ENCODE assay signal across 11 cellular contexts in the genomic region with DNA sequence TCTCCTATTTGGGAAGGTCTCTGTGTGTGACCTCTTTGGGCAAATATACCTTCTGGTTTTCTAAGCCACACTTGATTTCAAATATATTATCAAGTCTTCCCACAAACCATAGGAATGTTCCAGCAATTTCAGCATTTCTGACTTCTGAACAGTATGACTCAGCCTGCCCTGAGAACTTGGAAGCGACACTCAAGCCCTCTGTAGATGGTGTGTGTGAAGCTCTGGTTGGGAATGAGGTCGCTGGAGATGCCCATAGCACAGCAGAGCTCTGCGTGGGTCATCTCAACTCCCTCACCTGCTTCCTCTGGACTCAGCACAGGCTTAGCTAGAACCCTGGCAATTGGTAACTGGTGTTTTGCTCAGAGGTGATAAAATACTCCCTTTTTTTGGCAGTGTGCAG.
A peak's percentile ranks its signal among the peaks of the same experiment; 100 is the strongest.
DNase-seq lines count a peak whose midpoint lies in the region; TF ChIP-seq lines count a peak whose summit lies in the region.
"Had no signal": no experiment of that assay in that cellular context is flagged by ENCODE, and none has a peak within 500 bp of the region (broad histone marks: within the 10 kb centered on the region; RNA-seq: fewer than 3 reads in every experiment).

No MANE protein-coding gene starts in this region.

- H2BK120ac ChIP-seq in mesenchymal stem cell (ENCODE audit: low read depth, low read length): peak overlapping the region; percentile 29

- H4K8ac ChIP-seq in mesenchymal stem cell (ENCODE audit: low read length): no peak overlapping the region

- no peak overlapping the region for H2BK5ac ChIP-seq in mesenchymal stem cell (ENCODE audit: low read depth, low read length, poor library complexity, severe bottlenecking)

- H3K36me3 ChIP-seq in mesenchymal stem cell (ENCODE audit: control insufficient read depth in 1 of 2, insufficient read depth in 2 of 2, low read depth in 1 of 2, low read length in 2 of 2) (no peaks in the 10 kb centered on the region), prostate gland (no peaks in the 10 kb centered on the region), endodermal cell (ENCODE audit: control insufficient read depth, insufficient read depth, low read length) (no peaks in the 10 kb centered on the region)
- H3K36me3 ChIP-seq: BE2C had no signal

- intact Hi-C loops in prostate gland (cut with DNase I): no loop called here

- H3K27me3 Mint-ChIP-seq in endodermal cell (ENCODE audit: insufficient read depth): no peaks in the 10 kb centered on the region

- no peak overlapping the region for H2BK15ac ChIP-seq in mesenchymal stem cell (ENCODE audit: low read depth, poor library complexity, severe bottlenecking)

- H3K4me1 Mint-ChIP-seq in endodermal cell: no peaks in the 10 kb centered on the region

- H3K36me3 Mint-ChIP-seq in endodermal cell (ENCODE audit: low read depth): no peaks in the 10 kb centered on the region
- H3K36me3 Mint-ChIP-seq: naive thymus-derived CD8-positive, alpha-beta T cell had no signal

- no peaks in the 10 kb centered on the region for H3K79me1 ChIP-seq in mesenchymal stem cell (replicated peaks; ENCODE audit: low read length, poor library complexity, severe bottlenecking)

- no peak overlapping the region for H4K91ac ChIP-seq in mesenchymal stem cell (ENCODE audit: low read length)

- peak; percentile 85 for DNase-seq in A172 (ENCODE audit: low spot score)
- peak; percentile 89 for DNase-seq in HT1080 (ENCODE audit: low read depth)
- peak; percentile 95 for DNase-seq in dedifferentiated amniotic fluid mesenchymal stem cell (ENCODE audit: extremely low spot score)
- DNase-seq in mesenchymal stem cell: peak; percentile 87
- no peak for DNase-seq in prostate gland (ENCODE audit: low spot score)
- no peak for DNase-seq in NCI-H187 (lab: John Stamatoyannopoulos, UW)
- no peak for DNase-seq in hippocampal formation (lab: John Stamatoyannopoulos, UW)
- no peak for DNase-seq in endodermal cell
- DNase-seq: activated gamma-delta T cell treated with Interleukin-2 at 50 U/mL for 16 hours; BE2C; naive thymus-derived CD8-positive, alpha-beta T cell had no signal

- no peak overlapping the region for H3K14ac ChIP-seq in mesenchymal stem cell (ENCODE audit: low read length in 2 of 2)

- H3K9ac ChIP-seq in mesenchymal stem cell (ENCODE audit: low read length) (peak overlapping the region; percentile 14), endodermal cell (ENCODE audit: extremely low read depth, low read length, poor library complexity, severe bottlenecking) (no peak overlapping the region)

- TF ChIP-seq POLR2A in prostate gland (IDR thresholded peaks at IDR 0.05): no peak

- no peaks in the 10 kb centered on the region for H3K27me3 ChIP-seq in mesenchymal stem cell (ENCODE audit: control insufficient read depth in 1 of 2, insufficient read depth in 1 of 2, low read length in 2 of 2)
- H3K27me3 ChIP-seq in prostate gland (replicated peaks; ENCODE audit: insufficient read depth): no peaks in the 10 kb centered on the region
- H3K27me3 ChIP-seq in endodermal cell (ENCODE audit: control insufficient read depth, insufficient read depth, low read length, poor library complexity, severe bottlenecking): no peaks in the 10 kb centered on the region
- H3K27me3 ChIP-seq: BE2C had no signal

- no peak overlapping the region for H3K4me2 ChIP-seq in mesenchymal stem cell (ENCODE audit: low read length, poor library complexity, severe bottlenecking)

- H3K4ac ChIP-seq in mesenchymal stem cell (ENCODE audit: low read depth in 1 of 2, low read length in 2 of 2): no peak overlapping the region

- no peak for TF ChIP-seq CTCF in prostate gland (IDR thresholded peaks at IDR 0.05)
- no peak for TF ChIP-seq CTCF in endodermal cell (conservative IDR thresholded peaks at IDR 0.05)

- H3K9me3 Mint-ChIP-seq in endodermal cell: no peaks in the 10 kb centered on the region
- H3K9me3 Mint-ChIP-seq: naive thymus-derived CD8-positive, alpha-beta T cell had no signal

- no peaks in the 10 kb centered on the region for H3K9me3 ChIP-seq in mesenchymal stem cell (ENCODE audit: control insufficient read depth, low read length)
- H3K9me3 ChIP-seq in prostate gland: no peaks in the 10 kb centered on the region
- no peaks in the 10 kb centered on the region for H3K9me3 ChIP-seq in endodermal cell (ENCODE audit: control insufficient read depth, low read length)
- H3K9me3 ChIP-seq: BE2C had no signal

- H3K4me3 Mint-ChIP-seq in endodermal cell: no peak overlapping the region
- H3K4me3 Mint-ChIP-seq: naive thymus-derived CD8-positive, alpha-beta T cell had no signal

- peak overlapping the region in 1 of 2 experiments; percentile 0 for H3K18ac ChIP-seq in mesenchymal stem cell (ENCODE audit: low read depth in 1 of 2, low read length in 2 of 2)

- no peak overlapping the region for H3K27ac Mint-ChIP-seq in endodermal cell
- H3K27ac Mint-ChIP-seq: naive thymus-derived CD8-positive, alpha-beta T cell had no signal

- H2BK12ac ChIP-seq in mesenchymal stem cell (ENCODE audit: low read length in 2 of 2): no peak overlapping the region

- no peak overlapping the region for H3K23ac ChIP-seq in mesenchymal stem cell (ENCODE audit: low read length in 2 of 2)

- H3K4me1 ChIP-seq in mesenchymal stem cell (ENCODE audit: control insufficient read depth, insufficient read depth, low read depth, low read length): peaks cover 7% of the 10 kb centered on the region
- no peaks in the 10 kb centered on the region for H3K4me1 ChIP-seq in prostate gland (replicated peaks)
- no peaks in the 10 kb centered on the region for H3K4me1 ChIP-seq in endodermal cell (ENCODE audit: control insufficient read depth, insufficient read depth, low read length)

- WGBS in mesenchymal stem cell: 49% methylated on average over 2 of the region's 3 CpGs
- WGBS in prostate gland: 44% methylated on average over 3 of the region's 3 CpGs
- 94% methylated on average over 3 of the region's 3 CpGs; no CpG with 5 or more reads in 1 of the 2 experiments for WGBS in endodermal cell (ENCODE audit: insufficient coverage in 1 of 2, insufficient read length in 1 of 2), 2 experiments

- H3K4me3 ChIP-seq in mesenchymal stem cell (ENCODE audit: insufficient read depth in 1 of 2, low read depth in 1 of 2, low read length in 2 of 2) (no peak overlapping the region), prostate gland (no peak overlapping the region), endodermal cell (ENCODE audit: low read length) (no peak overlapping the region)

- H2AFZ ChIP-seq in mesenchymal stem cell (ENCODE audit: low read depth, low read length): no peak overlapping the region

- no peak overlapping the region for H2AK5ac ChIP-seq in mesenchymal stem cell (ENCODE audit: low read length, severe bottlenecking)

- H3K27ac ChIP-seq in mesenchymal stem cell (ENCODE audit: low read length, poor library complexity, severe bottlenecking) (no peak overlapping the region), prostate gland (peak overlapping the region in 1 of 2 donors; percentile 38), endodermal cell (ENCODE audit: low read depth, low read length) (no peak overlapping the region)

Comparison
In these comparisons a context has a peak if more than half of its experiments do, and no peak if none do; other contexts are left out.
1. DNase-seq: peak in A172 (single experiment), HT1080 (single experiment), dedifferentiated amniotic fluid mesenchymal stem cell (single experiment) and mesenchymal stem cell (single experiment); none in prostate gland (single experiment), NCI-H187 (0 of 2), hippocampal formation (0 of 2) and endodermal cell (single experiment).